In genomic region chr1:110338200-110339039, GRCh38 we compare ENCODE assay signal across 1 cellular context.
A peak's percentile ranks its signal among the peaks of the same experiment; 100 is the strongest.
TF ChIP-seq lines count a peak whose summit lies in the region.

No MANE protein-coding gene starts in this region.

TF ChIP-seq in HepG2, 621 proteins besides CTCF, POLR2A, EP300 and RAD21 (continued from another document and continues in another):
- TF ChIP-seq ZNF142 (CRISPR knock-in tag; IDR thresholded peaks at IDR 0.05) = no peak
- TF ChIP-seq CREBL2 (CRISPR knock-in tag; IDR thresholded peaks at IDR 0.05; ENCODE audit: borderline replicate concordance) = no peak
- peak; percentile 81; the same call in 1 of the 2 replicates for TF ChIP-seq ZNF790 (CRISPR knock-in tag; IDR thresholded peaks at IDR 0.05; ENCODE audit: borderline replicate concordance)
- no peak for TF ChIP-seq ZMAT5 (CRISPR knock-in tag; IDR thresholded peaks at IDR 0.05; ENCODE audit: borderline replicate concordance, low read depth)
- TF ChIP-seq E2F5 (CRISPR knock-in tag; conservative IDR thresholded peaks at IDR 0.05) = peak; percentile 78
- no peak for TF ChIP-seq ZNF282 (IDR thresholded peaks at IDR 0.05; ENCODE audit: partially characterized antibody)
- no peak; the same call in 1 of the 2 replicates for TF ChIP-seq MIXL1 (CRISPR knock-in tag; IDR thresholded peaks at IDR 0.05)
- peak; percentile 92 for TF ChIP-seq YEATS4 (CRISPR knock-in tag; IDR thresholded peaks at IDR 0.05; ENCODE audit: borderline replicate concordance)
- no peak for TF ChIP-seq AKAP8 (CRISPR knock-in tag; IDR thresholded peaks at IDR 0.05)
- peak; percentile 42; the same call in 1 of the 2 replicates for TF ChIP-seq RERE (CRISPR knock-in tag; IDR thresholded peaks at IDR 0.05; ENCODE audit: low read depth)
- TF ChIP-seq ARID4A (CRISPR knock-in tag; IDR thresholded peaks at IDR 0.05; ENCODE audit: borderline replicate concordance) = peak; percentile 91
- no peak for TF ChIP-seq SP2 (CRISPR knock-in tag; IDR thresholded peaks at IDR 0.05)
- TF ChIP-seq MBNL3 (CRISPR knock-in tag; conservative IDR thresholded peaks at IDR 0.05) = no peak
- TF ChIP-seq ZNF749 (CRISPR knock-in tag; IDR thresholded peaks at IDR 0.05; ENCODE audit: borderline replicate concordance) = no peak; the same call in 1 of the 2 replicates
- no peak; the same call in 1 of the 2 replicates for TF ChIP-seq ZBTB1 (CRISPR knock-in tag; IDR thresholded peaks at IDR 0.05; ENCODE audit: borderline replicate concordance)
- 0 out of 2 replicates have a peak, but pooled peaks have one; percentile 37 for TF ChIP-seq ZNF329 (CRISPR knock-in tag; IDR thresholded peaks at IDR 0.05; ENCODE audit: low read depth)
- no peak for TF ChIP-seq ZNF770 (CRISPR knock-in tag; IDR thresholded peaks at IDR 0.05)
- no peak; the same call in 1 of the 2 replicates for TF ChIP-seq ARNT2 (CRISPR knock-in tag; IDR thresholded peaks at IDR 0.05; ENCODE audit: low read depth)
- TF ChIP-seq PHF20 (CRISPR knock-in tag; IDR thresholded peaks at IDR 0.05) = peak; percentile 64
- no peak for TF ChIP-seq ISX (CRISPR knock-in tag; conservative IDR thresholded peaks at IDR 0.05)
- TF ChIP-seq TEF (CRISPR knock-in tag; IDR thresholded peaks at IDR 0.05) = peak; percentile 18; the same call in 1 of the 2 replicates
- TF ChIP-seq ARID2 (CRISPR knock-in tag; IDR thresholded peaks at IDR 0.05; ENCODE audit: borderline replicate concordance) = peak; percentile 52; the same call in 1 of the 2 replicates
- TF ChIP-seq JARID2 (CRISPR knock-in tag; IDR thresholded peaks at IDR 0.05; ENCODE audit: insufficient replicate concordance) = no peak
- no peak for TF ChIP-seq ZFP36 (IDR thresholded peaks at IDR 0.05; ENCODE audit: borderline replicate concordance, low read depth, low read length, partially characterized antibody)
- peak; percentile 86; the same call in 1 of the 2 replicates for TF ChIP-seq THAP9 (CRISPR knock-in tag; IDR thresholded peaks at IDR 0.05; ENCODE audit: borderline replicate concordance)
- no peak for TF ChIP-seq NPAS2 (CRISPR knock-in tag; IDR thresholded peaks at IDR 0.05; ENCODE audit: borderline replicate concordance)
- TF ChIP-seq CERS6 (CRISPR knock-in tag; IDR thresholded peaks at IDR 0.05) = no peak
- peak; percentile 15 for TF ChIP-seq IKZF4 (CRISPR knock-in tag; IDR thresholded peaks at IDR 0.05; ENCODE audit: borderline replicate concordance, low read depth, not compliant biosample characterization)
